Comparison of ENCODE assay signal across 11 cellular contexts in genomic region chr4:97500423-97500822, GRCh38.
DNase-seq lines count a peak whose midpoint lies in the region; ATAC-seq, FAIRE-seq and TF ChIP-seq lines count a peak whose summit lies in the region.
"Had no signal": no experiment of that assay in that cellular context is flagged by ENCODE, and none has a peak within 500 bp of the region (broad histone marks: within the 10 kb centered on the region; RNA-seq: fewer than 3 reads in every experiment).

No MANE protein-coding gene starts in this region.

- TF ChIP-seq CTCF in foreskin keratinocyte (conservative IDR thresholded peaks at IDR 0.05): no peak
- no peak for TF ChIP-seq CTCF in D721Med (IDR thresholded peaks at IDR 0.05; ENCODE audit: insufficient read depth, missing control alignments)

- no peaks in the 10 kb centered on the region for H3K36me3 Mint-ChIP-seq in activated naive CD8-positive, alpha-beta T cell treated with anti-CD3 and anti-CD28 coated beads for 36 hours

- no peaks in the 10 kb centered on the region for H3K4me1 Mint-ChIP-seq in activated naive CD8-positive, alpha-beta T cell treated with anti-CD3 and anti-CD28 coated beads for 36 hours

- ATAC-seq in GM19328 (IDR thresholded peaks at IDR 0.05; ENCODE audit: unreplicated experiment): peak; percentile 95
- ATAC-seq in HG02588 (IDR thresholded peaks at IDR 0.05; ENCODE audit: unreplicated experiment): peak; percentile 89
- ATAC-seq in HG03280 (IDR thresholded peaks at IDR 0.05; ENCODE audit: unreplicated experiment): peak; percentile 80
- no peak for ATAC-seq in foreskin keratinocyte

- no peaks in the 10 kb centered on the region for H3K9me3 Mint-ChIP-seq in activated naive CD8-positive, alpha-beta T cell treated with anti-CD3 and anti-CD28 coated beads for 36 hours

- H3K27ac Mint-ChIP-seq in activated naive CD8-positive, alpha-beta T cell treated with anti-CD3 and anti-CD28 coated beads for 36 hours: no peak overlapping the region

- H3K4me3 Mint-ChIP-seq in activated naive CD8-positive, alpha-beta T cell treated with anti-CD3 and anti-CD28 coated beads for 36 hours: no peak overlapping the region

- FAIRE-seq in D721Med (lab: Jason Lieb, UNC): no peak

- H3K27me3 ChIP-seq in foreskin keratinocyte: no peaks in the 10 kb centered on the region
- H3K27me3 ChIP-seq: cardiac muscle cell, upper lobe of left lung had no signal

- no peak for DNase-seq in foreskin keratinocyte
- DNase-seq in GF-D8 (lab: John Stamatoyannopoulos, UW): no peak
- DNase-seq in activated naive CD8-positive, alpha-beta T cell treated with anti-CD3 and anti-CD28 coated beads for 36 hours: no peak
- DNase-seq in NCI-H2107 (lab: John Stamatoyannopoulos, UW): no peak
- DNase-seq in D721Med (ENCODE audit: insufficient read length, low spot score): no peak
- DNase-seq: islet precursor cell, upper lobe of left lung had no signal

- peak overlapping the region; percentile 89 for H3K27ac ChIP-seq in foreskin keratinocyte
- H3K27ac ChIP-seq: cardiac muscle cell, upper lobe of left lung had no signal

- H3K4me1 ChIP-seq in foreskin keratinocyte: peaks cover 19% of the 10 kb centered on the region
- H3K4me1 ChIP-seq: upper lobe of left lung had no signal

- no peaks in the 10 kb centered on the region for H3K27me3 Mint-ChIP-seq in activated naive CD8-positive, alpha-beta T cell treated with anti-CD3 and anti-CD28 coated beads for 36 hours
